Comparison of ENCODE assay signal across 1 cellular context in genomic region chrX:40100537-40101429, GRCh38.
TF ChIP-seq lines count a peak whose summit lies in the region.

No MANE protein-coding gene starts in this region.

TF ChIP-seq in K562, 482 proteins besides CTCF, POLR2A, EP300 and RAD21:
- TF ChIP-seq SMC3 (conservative IDR thresholded peaks at IDR 0.05; ENCODE audit: insufficient read depth, low read depth, low read length) (no peak), RBM15 (IDR thresholded peaks at IDR 0.05; ENCODE audit: insufficient read depth, low read length) (no peak), CREM (IDR thresholded peaks at IDR 0.05; ENCODE audit: low read depth) (peak; percentile 61), SREBF2 (CRISPR knock-in tag; IDR thresholded peaks at IDR 0.05) (no peak), ZNF717 (CRISPR knock-in tag; IDR thresholded peaks at IDR 0.05) (no peak), TBP (optimal IDR thresholded peaks at IDR 0.05; ENCODE audit: low read depth, low read length) (no peak), CXXC5 (CRISPR knock-in tag; IDR thresholded peaks at IDR 0.05) (peak; percentile 4; the same call in 1 of the 2 replicates), YBX1 (IDR thresholded peaks at IDR 0.05) (no peak), DPF2 (IDR thresholded peaks at IDR 0.05) (0 out of 2 replicates have a peak, but pooled peaks have one; percentile 31), TCF7L2 (IDR thresholded peaks at IDR 0.05; ENCODE audit: low read depth, low read length) (no peak), VEZF1 (CRISPR knock-in tag; IDR thresholded peaks at IDR 0.05) (peak; percentile 52; the same call in 1 of the 2 replicates), TARDBP (IDR thresholded peaks at IDR 0.05) (no peak), EGR1 (conservative IDR thresholded peaks at IDR 0.05) (peak; percentile 18; the same call in 1 of the 2 replicates), ETS1 (conservative IDR thresholded peaks at IDR 0.05; ENCODE audit: control insufficient read depth, low read depth, low read length) (no peak), ATF1 (CRISPR knock-in tag; IDR thresholded peaks at IDR 0.05) (no peak), ATF1 (tag; IDR thresholded peaks at IDR 0.05) (peak; percentile 50), ZFX (CRISPR knock-in tag; IDR thresholded peaks at IDR 0.05) (peak; percentile 42; the same call in 1 of the 2 replicates), ATF7 (IDR thresholded peaks at IDR 0.05) (0 out of 2 replicates have a peak, but pooled peaks have one; percentile 11), MLLT1 (IDR thresholded peaks at IDR 0.05) (peak in 1 of 2 experiments; percentile 81; a peak in 2 of 4 replicates), SIN3B (IDR thresholded peaks at IDR 0.05; ENCODE audit: low read depth) (no peak), NFIC (IDR thresholded peaks at IDR 0.05) (peak; percentile 1; the same call in 1 of the 2 replicates), ZFP36 (IDR thresholded peaks at IDR 0.05; ENCODE audit: low read depth, low read length, partially characterized antibody) (no peak), SMARCE1 (IDR thresholded peaks at IDR 0.05) (0 out of 2 replicates have a peak, but pooled peaks have one; percentile 13), ZBTB1 (CRISPR knock-in tag; IDR thresholded peaks at IDR 0.05; ENCODE audit: borderline replicate concordance, low read depth) (no peak), ZNF639 (CRISPR knock-in tag; conservative IDR thresholded peaks at IDR 0.05 in 1 of 2, IDR thresholded peaks at IDR 0.05 in 1 of 2) (0 out of 4 replicates have a peak, but pooled peaks of 1 of the 2 experiments have one; percentile 8), BCOR (IDR thresholded peaks at IDR 0.05) (peak; percentile 60; the same call in 1 of the 2 replicates), SMARCA4 (IDR thresholded peaks at IDR 0.05) (0 out of 2 replicates have a peak, but pooled peaks have one; percentile 19)
